In the genomic region with DNA sequence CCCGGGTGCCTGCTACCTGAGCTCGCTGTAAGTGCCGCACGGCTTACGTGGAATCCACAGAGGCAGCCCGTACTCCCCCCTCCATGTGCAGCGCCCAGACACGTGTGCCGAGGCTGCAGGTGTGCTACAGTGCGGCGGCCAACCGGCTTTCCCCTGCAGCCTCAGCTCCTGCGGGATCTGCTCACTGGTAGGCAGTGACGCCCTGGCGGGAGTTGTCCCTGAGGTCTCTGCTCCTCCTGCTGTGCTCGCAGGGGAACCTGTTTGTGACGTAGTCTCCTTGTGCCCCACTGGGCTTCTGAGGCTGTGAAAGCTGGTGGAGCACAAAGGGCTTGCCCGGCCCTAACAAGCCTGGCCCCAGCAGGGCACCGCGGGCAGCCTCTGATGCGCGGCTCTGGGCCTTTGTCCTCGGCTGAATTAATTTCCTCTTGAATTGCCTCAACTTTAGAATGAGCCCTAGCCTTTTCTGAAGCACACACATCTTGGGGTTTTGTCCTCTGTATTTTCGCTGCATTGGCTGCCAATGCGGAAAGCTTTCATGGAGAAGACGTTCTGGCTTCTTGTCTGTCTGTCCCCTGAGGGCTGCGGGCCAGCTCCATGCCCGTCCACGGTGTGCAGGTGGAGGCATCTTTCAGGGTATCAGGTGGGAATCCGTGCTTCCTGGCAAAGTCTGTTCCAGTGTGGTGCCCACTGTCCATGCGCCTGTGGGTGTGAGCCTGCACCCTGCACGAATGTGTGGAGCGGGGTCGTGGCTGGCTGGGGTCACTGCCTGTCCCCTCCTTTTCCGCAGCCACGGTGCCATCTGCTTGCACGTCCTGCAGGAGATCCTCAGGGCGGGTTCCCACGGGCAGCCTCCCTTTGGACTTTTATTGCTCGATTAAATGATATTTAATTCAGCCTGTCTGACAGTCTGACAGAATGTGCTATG, we compare ENCODE assay signal across 14 cellular contexts.
DNase-seq lines count a peak whose midpoint lies in the region; ATAC-seq and TF ChIP-seq lines count a peak whose summit lies in the region.
"Had no signal": no experiment of that assay in that cellular context is flagged by ENCODE, and none has a peak within 500 bp of the region (broad histone marks: within the 10 kb centered on the region; RNA-seq: fewer than 3 reads in every experiment).

No MANE protein-coding gene starts in this region.

- no peak overlapping the region for H3K4me3 ChIP-seq in HEK293 (ENCODE audit: low read depth, low read length)
- no peak overlapping the region for H3K4me3 ChIP-seq in osteoblast (ENCODE audit: insufficient read depth, low read length)
- H3K4me3 ChIP-seq: esophagus squamous epithelium, skin epidermis had no signal

- H4K20me1 ChIP-seq in osteoblast (ENCODE audit: insufficient read depth, low read length), result no peaks in the 10 kb centered on the region

- no peak for ATAC-seq in HG02981 (IDR thresholded peaks at IDR 0.05; ENCODE audit: unreplicated experiment)
- ATAC-seq in GM21529 (IDR thresholded peaks at IDR 0.05; ENCODE audit: unreplicated experiment), result no peak
- ATAC-seq: activated CD8-positive, alpha-beta T cell treated with anti-CD3 and anti-CD28 coated beads, Interleukin-2, amount 10 ng/mL, durations not matched to agents 7 days and 5 days; naive thymus-derived CD8-positive, alpha-beta T cell had no signal

- peaks cover 7% of the 10 kb centered on the region for H3K27me3 Mint-ChIP-seq in glutamatergic neuron (ENCODE audit: unreplicated experiment)

- peaks cover 50% of the 10 kb centered on the region for H3K27me3 ChIP-seq in osteoblast (ENCODE audit: insufficient read depth, low read length)

- H3K4me2 ChIP-seq in osteoblast (ENCODE audit: insufficient read depth, low read length), result no peak overlapping the region

- POLR2A ChIA-PET in HEK293 (lab: Yijun Ruan, JAX), result no interaction called here

- no peak overlapping the region for H2AFZ ChIP-seq in osteoblast (ENCODE audit: low read length)

- H3K36me3 ChIP-seq in HEK293 (ENCODE audit: control insufficient read depth in 2 of 2, insufficient read depth in 1 of 2, low read length in 2 of 2) (no peaks in the 10 kb centered on the region), osteoblast (ENCODE audit: insufficient read depth, low read length) (no peaks in the 10 kb centered on the region)
- H3K36me3 ChIP-seq: esophagus squamous epithelium had no signal

- H3K9me3 ChIP-seq in HEK293 (ENCODE audit: control insufficient read depth, insufficient read depth, low read depth, low read length), result no peaks in the 10 kb centered on the region
- H3K9me3 ChIP-seq in osteoblast (ENCODE audit: low read depth, low read length), result no peaks in the 10 kb centered on the region
- H3K9me3 ChIP-seq: esophagus squamous epithelium had no signal

- CTCF ChIA-PET in HEK293 (lab: Yijun Ruan, JAX), result no interaction called here

- H3K79me2 ChIP-seq in osteoblast (ENCODE audit: insufficient read depth, low read length), result no peaks in the 10 kb centered on the region

- no peak for TF ChIP-seq CTCF in HEK293 (tag by site-specific recombination; IDR thresholded peaks at IDR 0.05)
- no peak for TF ChIP-seq CTCF in glutamatergic neuron (IDR thresholded peaks at IDR 0.05; ENCODE audit: partially characterized antibody, unreplicated experiment)
- no peak for TF ChIP-seq CTCF in osteoblast (IDR thresholded peaks at IDR 0.05; ENCODE audit: extremely low read depth, low read depth, low read length)

- no peak overlapping the region for H3K27ac Mint-ChIP-seq in glutamatergic neuron (ENCODE audit: unreplicated experiment)
- H3K27ac Mint-ChIP-seq: activated CD8-positive, alpha-beta T cell treated with anti-CD3 and anti-CD28 coated beads, Interleukin-2, amount 10 ng/mL, durations not matched to agents 7 days and 5 days; CD4-positive, alpha-beta T cell had no signal

- DNase-seq in NCI-H345 (lab: John Stamatoyannopoulos, UW) (peak; percentile 97), glutamatergic neuron (peak; percentile 30), osteoblast (ENCODE audit: insufficient read length, low spot score, missing footprints) (peak; percentile 90)
- no peak for DNase-seq in activated effector memory CD4-positive, alpha-beta T cell treated with anti-CD3 and anti-CD28 coated beads, Interleukin-2, amount 50 U/mL, for 16 hours
- DNase-seq: activated CD8-positive, alpha-beta T cell treated with anti-CD3 and anti-CD28 coated beads, Interleukin-2, amount 10 ng/mL, durations not matched to agents 7 days and 5 days; CD4-positive, alpha-beta T cell; esophagus squamous epithelium; NCI-H2227 treated with DMSO at 0.1 percent for 48 hours had no signal

- H3K27ac ChIP-seq in HEK293 (ENCODE audit: extremely low read depth, low read depth, low read length), result no peak overlapping the region
- no peak overlapping the region for H3K27ac ChIP-seq in osteoblast (ENCODE audit: low read depth, low read length)
- H3K27ac ChIP-seq: esophagus squamous epithelium, RWPE1, skin epidermis had no signal

- peaks cover 23% of the 10 kb centered on the region for H3K4me1 Mint-ChIP-seq in glutamatergic neuron (ENCODE audit: low read depth, unreplicated experiment)

- H3K4me3 Mint-ChIP-seq in glutamatergic neuron (ENCODE audit: unreplicated experiment), result peak overlapping the region; percentile 38
- H3K4me3 Mint-ChIP-seq: activated CD8-positive, alpha-beta T cell treated with anti-CD3 and anti-CD28 coated beads, Interleukin-2, amount 10 ng/mL, durations not matched to agents 7 days and 5 days; CD4-positive, alpha-beta T cell had no signal

- H3K4me1 ChIP-seq in HEK293 (ENCODE audit: control insufficient read depth, insufficient read depth, low read length) (peaks cover 2% of the 10 kb centered on the region; the same call in 1 of the 2 replicates), osteoblast (ENCODE audit: insufficient read depth, low read length) (no peaks in the 10 kb centered on the region)

- H3K36me3 Mint-ChIP-seq in glutamatergic neuron (ENCODE audit: unreplicated experiment), result no peaks in the 10 kb centered on the region
- H3K36me3 Mint-ChIP-seq: naive thymus-derived CD8-positive, alpha-beta T cell had no signal

- H3K9me3 Mint-ChIP-seq in glutamatergic neuron (ENCODE audit: unreplicated experiment), result peaks cover 2% of the 10 kb centered on the region
- H3K9me3 Mint-ChIP-seq: CD4-positive, alpha-beta T cell; naive thymus-derived CD8-positive, alpha-beta T cell had no signal

TF ChIP-seq in HEK293, 187 proteins besides CTCF, POLR2A, EP300 and RAD21 (continues in another document):
- TF ChIP-seq, protein P1, sequence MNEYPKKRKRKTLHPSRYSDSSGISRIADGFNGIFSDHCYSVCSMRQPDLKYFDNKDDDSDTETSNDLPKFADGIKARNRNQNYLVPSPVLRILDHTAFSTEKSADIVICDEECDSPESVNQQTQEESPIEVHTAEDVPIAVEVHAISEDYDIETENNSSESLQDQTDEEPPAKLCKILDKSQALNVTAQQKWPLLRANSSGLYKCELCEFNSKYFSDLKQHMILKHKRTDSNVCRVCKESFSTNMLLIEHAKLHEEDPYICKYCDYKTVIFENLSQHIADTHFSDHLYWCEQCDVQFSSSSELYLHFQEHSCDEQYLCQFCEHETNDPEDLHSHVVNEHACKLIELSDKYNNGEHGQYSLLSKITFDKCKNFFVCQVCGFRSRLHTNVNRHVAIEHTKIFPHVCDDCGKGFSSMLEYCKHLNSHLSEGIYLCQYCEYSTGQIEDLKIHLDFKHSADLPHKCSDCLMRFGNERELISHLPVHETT (tag by site-specific recombination; IDR thresholded peaks at IDR 0.05), result no peak
- TF ChIP-seq ZIC2 (tag by site-specific recombination; IDR thresholded peaks at IDR 0.05) (peak; percentile 99), ZNF658 (tag by site-specific recombination; IDR thresholded peaks at IDR 0.05) (no peak), ZNF324 (tag by site-specific recombination; IDR thresholded peaks at IDR 0.05) (no peak), SP7 (tag by site-specific recombination; IDR thresholded peaks at IDR 0.05) (no peak), ZNF423 (tag by site-specific recombination; IDR thresholded peaks at IDR 0.05) (peak; percentile 68; the same call in 1 of the 2 replicates), OSR2 (tag by site-specific recombination; IDR thresholded peaks at IDR 0.05) (peak; percentile 35; the same call in 1 of the 2 replicates), ZBTB8A (tag by site-specific recombination; IDR thresholded peaks at IDR 0.05) (peak; percentile 49), ZNF184 (tag by site-specific recombination; IDR thresholded peaks at IDR 0.05) (no peak)
- TF ChIP-seq, protein P2, sequence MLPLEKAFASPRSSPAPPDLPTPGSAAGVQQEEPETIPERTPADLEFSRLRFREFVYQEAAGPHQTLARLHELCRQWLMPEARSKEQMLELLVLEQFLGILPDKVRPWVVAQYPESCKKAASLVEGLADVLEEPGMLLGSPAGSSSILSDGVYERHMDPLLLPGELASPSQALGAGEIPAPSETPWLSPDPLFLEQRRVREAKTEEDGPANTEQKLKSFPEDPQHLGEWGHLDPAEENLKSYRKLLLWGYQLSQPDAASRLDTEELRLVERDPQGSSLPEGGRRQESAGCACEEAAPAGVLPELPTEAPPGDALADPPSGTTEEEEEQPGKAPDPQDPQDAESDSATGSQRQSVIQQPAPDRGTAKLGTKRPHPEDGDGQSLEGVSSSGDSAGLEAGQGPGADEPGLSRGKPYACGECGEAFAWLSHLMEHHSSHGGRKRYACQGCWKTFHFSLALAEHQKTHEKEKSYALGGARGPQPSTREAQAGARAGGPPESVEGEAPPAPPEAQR (tag by site-specific recombination; IDR thresholded peaks at IDR 0.05), result no peak
